Comparison of ENCODE assay signal across 13 cellular contexts in genomic region chr5:179837076-179838011, GRCh38. TPM values are rescaled to one million over a fixed set of nuclear protein-coding genes. Genes with fewer than 3 reads are reported as not detected.
A peak's percentile ranks its signal among the peaks of the same experiment; 100 is the strongest.
DNase-seq lines count a peak whose midpoint lies in the region; ATAC-seq and TF ChIP-seq lines count a peak whose summit lies in the region.
"Had no signal": no experiment of that assay in that cellular context is flagged by ENCODE, and none has a peak within 500 bp of the region (broad histone marks: within the 10 kb centered on the region; RNA-seq: fewer than 3 reads in every experiment).

No MANE protein-coding gene starts in this region.

- no peaks in the 10 kb centered on the region for H3K9me3 Mint-ChIP-seq in activated CD8-positive, alpha-beta T cell treated with anti-CD3 and anti-CD28 coated beads, Interleukin-2, amount 10 ng/mL, durations not matched to agents 7 days and 5 days (ENCODE audit: insufficient read depth)

- WGBS in SK-N-SH (ENCODE audit: low lambda C conversion rate): 86% methylated on average over 13 of the region's 15 CpGs
- WGBS in heart right ventricle, 2 donors: 86% methylated on average over 15 of the region's 15 CpGs

- H3K9me2 ChIP-seq in SK-N-SH: no peaks in the 10 kb centered on the region
- no peaks in the 10 kb centered on the region for H3K9me2 ChIP-seq in Karpas-422 (replicated peaks; ENCODE audit: insufficient read depth, low read length)

- CTCF ChIA-PET in SK-N-SH (lab: Yijun Ruan, JAX): interaction anchor here (0.7 to 1.2 kb wide), 2 partner anchors 9 to 12 kb away, joined by 3 read pairs; no protein-coding TSS in a partner anchor
- CTCF ChIA-PET in activated CD8-positive, alpha-beta T cell treated with anti-CD3 and anti-CD28 coated beads, Interleukin-2, amount 10 ng/mL, durations not matched to agents 7 days and 5 days (lab: Charles Lee): interaction anchor here (1.2 to 1.4 kb wide), 4 partner anchors 15 to 70 kb away, joined by 3 to 8 read pairs (median 4); no protein-coding TSS in a partner anchor

- no peak overlapping the region for H3K9ac ChIP-seq in SK-N-SH
- peak overlapping the region in 2 of 3 donors; percentile 20 to 45 for H3K9ac ChIP-seq in skeletal muscle tissue (ENCODE audit: low read depth in 1 of 3, low read length in 3 of 3)
- no peak overlapping the region for H3K9ac ChIP-seq in Karpas-422 (ENCODE audit: low read length)

- H3K4me3 ChIP-seq in SK-N-SH (ENCODE audit: low read depth in 2 of 2, low read length in 1 of 2) (no peak overlapping the region), heart right ventricle (no peak overlapping the region), skeletal muscle tissue (ENCODE audit: low read length in 3 of 3) (no peak overlapping the region), Karpas-422 (ENCODE audit: low read length) (no peak overlapping the region)
- H3K4me3 ChIP-seq: coronary artery, SK-N-MC had no signal

- H3K9me3 ChIP-seq in SK-N-SH (no peaks in the 10 kb centered on the region), heart right ventricle (no peaks in the 10 kb centered on the region), skeletal muscle tissue (ENCODE audit: control insufficient read depth in 3 of 3, low read length in 3 of 3) (no peaks in the 10 kb centered on the region), Karpas-422 (ENCODE audit: low read length) (no peaks in the 10 kb centered on the region)

- H3K4me1 Mint-ChIP-seq in activated CD8-positive, alpha-beta T cell treated with anti-CD3 and anti-CD28 coated beads, Interleukin-2, amount 10 ng/mL, durations not matched to agents 7 days and 5 days (ENCODE audit: low read depth): peaks cover 19% of the 10 kb centered on the region

- no peak for TF ChIP-seq RAD21 in SK-N-SH (IDR thresholded peaks at IDR 0.05; ENCODE audit: low read length)

- H3K4me3 Mint-ChIP-seq in activated CD8-positive, alpha-beta T cell treated with anti-CD3 and anti-CD28 coated beads, Interleukin-2, amount 10 ng/mL, durations not matched to agents 7 days and 5 days: peak overlapping the region; percentile 56

- H3K27me3 ChIP-seq in SK-N-SH (ENCODE audit: insufficient read depth): no peaks in the 10 kb centered on the region
- H3K27me3 ChIP-seq in heart right ventricle: no peaks in the 10 kb centered on the region
- H3K27me3 ChIP-seq in skeletal muscle tissue (ENCODE audit: control insufficient read depth in 3 of 3, insufficient read depth in 3 of 3, low read length in 3 of 3): no peaks in the 10 kb centered on the region
- no peaks in the 10 kb centered on the region for H3K27me3 ChIP-seq in Karpas-422 (ENCODE audit: low read length)

- DNase-seq in SK-N-SH: no peak
- DNase-seq in activated CD8-positive, alpha-beta T cell treated with anti-CD3 and anti-CD28 coated beads, Interleukin-2, amount 10 ng/mL, durations not matched to agents 7 days and 5 days: no peak
- no peak for DNase-seq in heart right ventricle
- DNase-seq in islet precursor cell: no peak
- DNase-seq in Karpas-422: no peak
- DNase-seq: substantia nigra had no signal

- H3K36me3 ChIP-seq in SK-N-SH (replicated peaks in 1 of 2; ENCODE audit: control insufficient read depth in 1 of 2, insufficient read depth in 2 of 2, low read length in 1 of 2) (peaks cover 37 to 40% of the 10 kb centered on the region in 2 experiments), heart right ventricle (peaks cover 11 to 94% (median 61%) of the 10 kb centered on the region in 9 donors), skeletal muscle tissue (ENCODE audit: control insufficient read depth in 3 of 3, insufficient read depth in 3 of 3, low read length in 3 of 3) (peaks cover 50 to 58% (median 55%) of the 10 kb centered on the region in 3 donors), Karpas-422 (ENCODE audit: insufficient read depth, low read length) (peaks cover 18% of the 10 kb centered on the region; the same call in 1 of the 2 replicates)

- intact Hi-C loops in heart right ventricle (cut with DNase I): no loop called here

- H3K4me2 ChIP-seq in SK-N-SH: no peak overlapping the region
- H3K4me2 ChIP-seq in Karpas-422 (ENCODE audit: low read depth, low read length, poor library complexity, severe bottlenecking): no peak overlapping the region

- no peaks in the 10 kb centered on the region; a peak in 1 of 4 replicates for H3K4me1 ChIP-seq in SK-N-SH (ENCODE audit: control insufficient read depth in 1 of 2, insufficient read depth in 2 of 2, low read depth in 1 of 2, low read length in 1 of 2)
- peaks cover 0 to 30% (median 8%) of the 10 kb centered on the region in 9 donors for H3K4me1 ChIP-seq in heart right ventricle
- peaks cover 17 to 64% (median 51%) of the 10 kb centered on the region in 3 donors for H3K4me1 ChIP-seq in skeletal muscle tissue (ENCODE audit: control insufficient read depth in 3 of 3, insufficient read depth in 3 of 3, low read length in 3 of 3)
- no peaks in the 10 kb centered on the region for H3K4me1 ChIP-seq in Karpas-422 (ENCODE audit: low read length)

- peaks cover 43% of the 10 kb centered on the region for H3F3A ChIP-seq in SK-N-SH (replicated peaks; ENCODE audit: insufficient read depth)

- peaks cover 42% of the 10 kb centered on the region for H3K36me3 Mint-ChIP-seq in activated CD8-positive, alpha-beta T cell treated with anti-CD3 and anti-CD28 coated beads, Interleukin-2, amount 10 ng/mL, durations not matched to agents 7 days and 5 days (ENCODE audit: low read depth)

- H2AFZ ChIP-seq in SK-N-SH (ENCODE audit: low read depth) (no peak overlapping the region), Karpas-422 (ENCODE audit: low read length) (no peak overlapping the region)

- no peak for TF ChIP-seq EP300 in SK-N-SH (IDR thresholded peaks at IDR 0.05; ENCODE audit: borderline replicate concordance in 1 of 2, low read depth in 1 of 2, low read length in 1 of 2)

- H4K20me1 ChIP-seq in SK-N-SH (ENCODE audit: insufficient read depth): peaks cover 25% of the 10 kb centered on the region
- H4K20me1 ChIP-seq in Karpas-422 (ENCODE audit: insufficient read depth, low read depth, low read length): no peaks in the 10 kb centered on the region

- TF ChIP-seq CTCF in SK-N-SH (IDR thresholded peaks at IDR 0.05) (no peak), heart right ventricle (IDR thresholded peaks at IDR 0.05) (no peak)

- no peaks in the 10 kb centered on the region for H3K27me3 Mint-ChIP-seq in activated CD8-positive, alpha-beta T cell treated with anti-CD3 and anti-CD28 coated beads, Interleukin-2, amount 10 ng/mL, durations not matched to agents 7 days and 5 days (ENCODE audit: low read depth)

- H3K79me2 ChIP-seq in SK-N-SH (ENCODE audit: insufficient read depth): peaks cover 2% of the 10 kb centered on the region; the same call in 1 of the 2 replicates
- H3K79me2 ChIP-seq in Karpas-422 (ENCODE audit: low read length): no peaks in the 10 kb centered on the region

- peak overlapping the region; percentile 90 for H3K27ac Mint-ChIP-seq in activated CD8-positive, alpha-beta T cell treated with anti-CD3 and anti-CD28 coated beads, Interleukin-2, amount 10 ng/mL, durations not matched to agents 7 days and 5 days

- ATAC-seq in SK-N-SH treated with all-trans-retinoic acid at 6 μM for 48 hours (no peak), heart right ventricle (peak in 6 of 8 donors; percentile 3 to 15 (median 8)), HG03457 (IDR thresholded peaks at IDR 0.05; ENCODE audit: unreplicated experiment) (no peak)
- ATAC-seq in activated CD8-positive, alpha-beta T cell treated with anti-CD3 and anti-CD28 coated beads, Interleukin-2, amount 10 ng/mL, durations not matched to agents 7 days and 5 days: no peak

- POLR2A ChIA-PET in SK-N-SH (lab: Yijun Ruan, JAX): interaction anchor here (1.9 kb wide), 1 partner anchor 10 kb away, joined by 7 read pairs; no protein-coding TSS in a partner anchor
- POLR2A ChIA-PET in activated CD8-positive, alpha-beta T cell treated with anti-CD3 and anti-CD28 coated beads, Interleukin-2, amount 10 ng/mL, durations not matched to agents 7 days and 5 days (lab: Charles Lee): interaction anchor here (0.5 to 2.3 kb wide), 5 partner anchors 15 to 71 kb away, joined by 3 to 6 read pairs (median 3); partner anchors contain the start of genes MGAT4B and MRNIP

- peak overlapping the region in 1 of 2 experiments; percentile 39; a peak in 3 of 4 replicates for H3K27ac ChIP-seq in SK-N-SH (ENCODE audit: low read depth in 2 of 2, low read length in 1 of 2)
- H3K27ac ChIP-seq in heart right ventricle: peak overlapping the region in 2 of 10 donors; percentile 16 to 69
- peak overlapping the region; percentile 45 for H3K27ac ChIP-seq in skeletal muscle tissue (ENCODE audit: low read depth, low read length)
- no peak overlapping the region for H3K27ac ChIP-seq in Karpas-422 (ENCODE audit: low read length)
- H3K27ac ChIP-seq: 22Rv1, coronary artery, SK-N-MC had no signal

RNA-seq across cellular contexts. Expression of gene SQSTM1, which starts 16.6 kb away (rescaled TPM):
- 181 and 185 TPM in 2 replicates for polyA plus RNA-seq in SK-N-SH (2012; rRNA removed)
- polyA plus RNA-seq in SK-N-SH (2012; cell fraction: cytosol; rRNA removed): 98.5 and 121 TPM in 2 replicates
- polyA plus RNA-seq in SK-N-SH (2012; cell fraction: nucleus; rRNA removed): 413 and 442 TPM in 2 replicates
- 100 to 1,000 TPM in 1 of 2 experiments, 10 to 100 TPM in 1; 100.0 to 102 TPM for total RNA-seq in activated CD8-positive, alpha-beta T cell treated with anti-CD3 and anti-CD28 coated beads, Interleukin-2, amount 10 ng/mL, durations not matched to agents 7 days and 5 days
- total RNA-seq in heart right ventricle: 100 to 1,000 TPM; 341 to 466 (median 391) TPM
- polyA plus RNA-seq in heart right ventricle: 100 to 1,000 TPM; 131 to 210 TPM
- 54.8 TPM for total RNA-seq in skeletal muscle tissue
- 100.0 and 123 TPM in 2 replicates for total RNA-seq in Karpas-422 (2014; rRNA removed; shearing (Covaris generic); ENCODE audit: low replicate concordance)

RNA-seq across cellular contexts. Expression of gene MRNIP, which starts 21.3 kb away (rescaled TPM):
- polyA plus RNA-seq in SK-N-SH (2012; rRNA removed): 32.8 and 34.9 TPM in 2 replicates
- polyA plus RNA-seq in SK-N-SH (2012; cell fraction: cytosol; rRNA removed): 12.4 and 13.7 TPM in 2 replicates
- polyA plus RNA-seq in SK-N-SH (2012; cell fraction: nucleus; rRNA removed): 283 and 329 TPM in 2 replicates
- total RNA-seq in activated CD8-positive, alpha-beta T cell treated with anti-CD3 and anti-CD28 coated beads, Interleukin-2, amount 10 ng/mL, durations not matched to agents 7 days and 5 days: 10 to 100 TPM; 16.1 to 17.1 TPM
- total RNA-seq in heart right ventricle: 10 to 100 TPM in 8 of 10 donors, 1 to 10 TPM in 2; 6.6 to 14.4 (median 12.7) TPM
- 10 to 100 TPM; 12.6 to 45.1 TPM for polyA plus RNA-seq in heart right ventricle
- 21.4 TPM for total RNA-seq in skeletal muscle tissue
- 33.6 and 55.7 TPM in 2 replicates for total RNA-seq in Karpas-422 (2014; rRNA removed; shearing (Covaris generic); ENCODE audit: low replicate concordance)

RNA-seq across cellular contexts. Expression of gene MGAT4B, which starts 30.7 kb away (rescaled TPM):
- polyA plus RNA-seq in SK-N-SH (2012; rRNA removed) (174 and 190 TPM in 2 replicates), heart right ventricle (10 to 100 TPM; 58.6 to 86.9 TPM)
- 120 and 170 TPM in 2 replicates for polyA plus RNA-seq in SK-N-SH (2012; cell fraction: cytosol; rRNA removed)
- polyA plus RNA-seq in SK-N-SH (2012; cell fraction: nucleus; rRNA removed): 434 and 545 TPM in 2 replicates
- 100 to 1,000 TPM in 1 of 2 experiments, 10 to 100 TPM in 1; 85.9 to 103 TPM for total RNA-seq in activated CD8-positive, alpha-beta T cell treated with anti-CD3 and anti-CD28 coated beads, Interleukin-2, amount 10 ng/mL, durations not matched to agents 7 days and 5 days
- total RNA-seq in heart right ventricle (100 to 1,000 TPM in 5 of 10 donors, 10 to 100 TPM in 5; 88.6 to 123 (median 102) TPM), skeletal muscle tissue (32.4 TPM)
- total RNA-seq in Karpas-422 (2014; rRNA removed; shearing (Covaris generic); ENCODE audit: low replicate concordance): 36.9 and 47.1 TPM in 2 replicates

RNA-seq across cellular contexts. Expression of gene LTC4S, which starts 43.6 kb away (rescaled TPM):
- polyA plus RNA-seq in SK-N-SH (2012; rRNA removed) (0.34 and 0.43 TPM in 2 replicates), heart right ventricle (10 to 100 TPM; 10.5 to 20.0 TPM)
- polyA plus RNA-seq in SK-N-SH (2012; cell fraction: cytosol; rRNA removed): 0.14 TPM in 1 of 2 replicates, not detected in the other
- 0.67 and 0.75 TPM in 2 replicates for polyA plus RNA-seq in SK-N-SH (2012; cell fraction: nucleus; rRNA removed)
- 1 to 10 TPM; 3.7 to 3.8 TPM for total RNA-seq in activated CD8-positive, alpha-beta T cell treated with anti-CD3 and anti-CD28 coated beads, Interleukin-2, amount 10 ng/mL, durations not matched to agents 7 days and 5 days
- total RNA-seq in heart right ventricle (10 to 100 TPM in 3 of 10 donors, 1 to 10 TPM in 7; 5.4 to 10.6 (median 7.9) TPM), skeletal muscle tissue (3.7 TPM)
- 2.3 TPM in 1 of 2 replicates, not detected in the other for total RNA-seq in Karpas-422 (2014; rRNA removed; shearing (Covaris generic); ENCODE audit: low replicate concordance)
- total RNA-seq: H4 had no signal

Comparison
In these comparisons a context has a peak if more than half of its experiments do, and no peak if none do; other contexts are left out.
1. ATAC-seq: peak in heart right ventricle (6 of 8); none in SK-N-SH treated with all-trans-retinoic acid at 6 μM for 48 hours (single experiment), activated CD8-positive, alpha-beta T cell treated with anti-CD3 and anti-CD28 coated beads, Interleukin-2, amount 10 ng/mL, durations not matched to agents 7 days and 5 days (single experiment) and HG03457 (single experiment).
2. H3K9ac ChIP-seq: peak in skeletal muscle tissue (2 of 3); none in SK-N-SH (single experiment) and Karpas-422 (single experiment).